ENCODE assay signal across 31 cellular contexts in the genomic region with DNA sequence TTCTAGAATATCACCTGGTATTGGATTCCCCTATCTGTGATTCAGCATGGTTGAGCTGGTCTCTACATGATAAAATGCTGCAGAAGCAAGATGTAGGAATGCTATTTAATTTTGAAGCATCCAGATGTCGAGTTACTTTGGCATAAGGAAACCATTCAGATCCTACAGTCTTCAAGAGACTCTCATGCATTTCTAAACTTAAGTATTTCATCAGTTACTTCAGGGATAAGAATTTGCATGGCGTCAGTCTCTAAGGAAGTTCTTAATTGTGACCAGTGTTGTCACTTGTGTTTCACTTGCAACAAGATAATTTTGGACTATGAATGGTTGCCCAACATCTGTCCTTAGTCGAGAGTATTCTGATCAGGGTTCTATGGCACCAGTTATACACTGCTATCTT.
"Had no signal": no experiment of that assay in that cellular context is flagged by ENCODE, and none has a peak within 500 bp of the region (broad histone marks: within the 10 kb centered on the region; RNA-seq: fewer than 3 reads in every experiment).

No MANE protein-coding gene starts in this region.

- H3K27ac Mint-ChIP-seq: activated CD4-positive, alpha-beta memory T cell treated with anti-CD3 and anti-CD28 coated beads, Interleukin-2, amount 10 ng/mL, durations not matched to agents 7 days and 5 days; activated CD4-positive, alpha-beta T cell treated with anti-CD3 and anti-CD28 coated beads, Interleukin-2, amount 10 ng/mL, durations not matched to agents 24 days and 14 days; activated T-cell treated with anti-CD3 and anti-CD28 coated beads, Interleukin-2, amount 50 U/mL, for 24 hours; activated T-helper 17 cell treated with anti-CD3 and anti-CD28 coated beads, Interleukin-2, amount 50 U/mL, for 72 hours; dendritic cell treated with granulocyte-macrophage colony-stimulating factor and Interleukin-4, amounts not matched to agents 40 ng/mL and 50 ng/mL, for 4 days; endodermal cell; memory B cell; naive thymus-derived CD4-positive, alpha-beta T cell; stimulated activated memory B cell treated with anti-CD40 and anti-IgM and Interleukin-4, amounts not matched to agents 10 μg/mL and 1 μg/mL and 100 μg/mL, for 72 hours; stimulated activated naive CD8-positive, alpha-beta T cell treated with anti-CD3 and anti-CD28 coated beads, Interleukin-15, amount 100 ng/mL, for 72 hours had no signal

- ATAC-seq: activated T-helper 17 cell treated with anti-CD3 and anti-CD28 coated beads, Interleukin-2, amount 50 U/mL, for 72 hours; heart right ventricle; naive thymus-derived CD4-positive, alpha-beta T cell; stimulated activated memory B cell treated with anti-CD40 and anti-IgM and Interleukin-4, amounts not matched to agents 10 μg/mL and 1 μg/mL and 100 μg/mL, for 72 hours; stimulated activated naive CD8-positive, alpha-beta T cell treated with anti-CD3 and anti-CD28 coated beads, Interleukin-15, amount 100 ng/mL, for 72 hours had no signal

- H3K4me1 Mint-ChIP-seq: activated CD4-positive, alpha-beta memory T cell treated with anti-CD3 and anti-CD28 coated beads, Interleukin-2, amount 10 ng/mL, durations not matched to agents 7 days and 5 days; activated CD4-positive, alpha-beta T cell treated with anti-CD3 and anti-CD28 coated beads, Interleukin-2, amount 10 ng/mL, durations not matched to agents 24 days and 14 days; activated T-helper 17 cell treated with anti-CD3 and anti-CD28 coated beads, Interleukin-2, amount 50 U/mL, for 72 hours; central memory CD8-positive, alpha-beta T cell; endodermal cell; naive thymus-derived CD4-positive, alpha-beta T cell; stimulated activated naive CD8-positive, alpha-beta T cell treated with anti-CD3 and anti-CD28 coated beads, Interleukin-15, amount 100 ng/mL, for 72 hours had no signal

- H3K36me3 ChIP-seq: brain microvascular endothelial cell, esophagus muscularis mucosa, heart right ventricle, ovary, sigmoid colon, upper lobe of left lung, vagina had no signal

- FAIRE-seq: astrocyte, small intestine, TTC549 had no signal

- H3K9me3 ChIP-seq: esophagus muscularis mucosa, heart right ventricle, ovary, psoas muscle, sigmoid colon, upper lobe of left lung, vagina had no signal

- H3K27me3 Mint-ChIP-seq: dendritic cell treated with granulocyte-macrophage colony-stimulating factor and Interleukin-4, amounts not matched to agents 40 ng/mL and 50 ng/mL, for 4 days; stimulated activated memory B cell treated with anti-CD40 and anti-IgM and Interleukin-4, amounts not matched to agents 10 μg/mL and 1 μg/mL and 100 μg/mL, for 72 hours had no signal

- H3K9me3 Mint-ChIP-seq: activated CD4-positive, alpha-beta memory T cell treated with anti-CD3 and anti-CD28 coated beads, Interleukin-2, amount 10 ng/mL, durations not matched to agents 7 days and 5 days; activated CD4-positive, alpha-beta T cell treated with anti-CD3 and anti-CD28 coated beads, Interleukin-2, amount 10 ng/mL, durations not matched to agents 24 days and 14 days; activated T-cell treated with anti-CD3 and anti-CD28 coated beads, Interleukin-2, amount 50 U/mL, for 24 hours; activated T-helper 17 cell treated with anti-CD3 and anti-CD28 coated beads, Interleukin-2, amount 50 U/mL, for 72 hours; central memory CD8-positive, alpha-beta T cell; dendritic cell treated with granulocyte-macrophage colony-stimulating factor and Interleukin-4, amounts not matched to agents 40 ng/mL and 50 ng/mL, for 4 days; endodermal cell; memory B cell; stimulated activated memory B cell treated with anti-CD40 and anti-IgM and Interleukin-4, amounts not matched to agents 10 μg/mL and 1 μg/mL and 100 μg/mL, for 72 hours; stimulated activated naive CD8-positive, alpha-beta T cell treated with anti-CD3 and anti-CD28 coated beads, Interleukin-15, amount 100 ng/mL, for 72 hours had no signal

- H3K4me3 Mint-ChIP-seq: activated CD4-positive, alpha-beta memory T cell treated with anti-CD3 and anti-CD28 coated beads, Interleukin-2, amount 10 ng/mL, durations not matched to agents 7 days and 5 days; activated CD4-positive, alpha-beta T cell treated with anti-CD3 and anti-CD28 coated beads, Interleukin-2, amount 10 ng/mL, durations not matched to agents 24 days and 14 days; activated T-cell treated with anti-CD3 and anti-CD28 coated beads, Interleukin-2, amount 50 U/mL, for 24 hours; activated T-helper 17 cell treated with anti-CD3 and anti-CD28 coated beads, Interleukin-2, amount 50 U/mL, for 72 hours; central memory CD8-positive, alpha-beta T cell; dendritic cell treated with granulocyte-macrophage colony-stimulating factor and Interleukin-4, amounts not matched to agents 40 ng/mL and 50 ng/mL, for 4 days; endodermal cell; memory B cell; naive thymus-derived CD4-positive, alpha-beta T cell; stimulated activated memory B cell treated with anti-CD40 and anti-IgM and Interleukin-4, amounts not matched to agents 10 μg/mL and 1 μg/mL and 100 μg/mL, for 72 hours; stimulated activated naive CD8-positive, alpha-beta T cell treated with anti-CD3 and anti-CD28 coated beads, Interleukin-15, amount 100 ng/mL, for 72 hours had no signal

- DNase-seq: activated CD4-positive, alpha-beta memory T cell treated with anti-CD3 and anti-CD28 coated beads, Interleukin-2, amount 10 ng/mL, durations not matched to agents 7 days and 5 days; activated CD4-positive, alpha-beta T cell treated with anti-CD3 and anti-CD28 coated beads, Interleukin-2, amount 10 ng/mL, durations not matched to agents 24 days and 14 days; activated CD8-positive, alpha-beta memory T cell treated with anti-CD3 and anti-CD28 coated beads, Interleukin-2, amount 50 U/mL, for 48 hours; activated gamma-delta T cell treated with Interleukin-2 at 50 U/mL for 16 hours; activated naive CD4-positive, alpha-beta T cell treated with anti-CD3 and anti-CD28 coated beads, Interleukin-2, amount 50 U/mL, for 16 hours; activated T-cell treated with anti-CD3 and anti-CD28 coated beads, Interleukin-2, amount 50 U/mL, for 24 hours; amniotic stem cell; brain microvascular endothelial cell; endodermal cell; foreskin melanocyte; heart right ventricle; midbrain; naive thymus-derived CD4-positive, alpha-beta T cell; ovary; psoas muscle; sigmoid colon; stimulated activated CD4-positive, alpha-beta T cell treated with anti-CD3 and anti-CD28 coated beads, Interleukin-4, amount 100 ng/mL, for 24 hours; stimulated activated naive CD8-positive, alpha-beta T cell treated with anti-CD3 and anti-CD28 coated beads, Interleukin-15, amount 100 ng/mL, for 72 hours; substantia nigra; upper lobe of left lung had no signal

- H3K36me3 Mint-ChIP-seq: memory B cell; stimulated activated memory B cell treated with anti-CD40 and anti-IgM and Interleukin-4, amounts not matched to agents 10 μg/mL and 1 μg/mL and 100 μg/mL, for 72 hours had no signal

- H3K27ac ChIP-seq: brain microvascular endothelial cell, esophagus muscularis mucosa, heart right ventricle, ovary, psoas muscle, sigmoid colon, upper lobe of left lung, vagina, VCaP had no signal

- H3K4me1 ChIP-seq: esophagus muscularis mucosa, psoas muscle, sigmoid colon, upper lobe of left lung, vagina had no signal

- H3K4me3 ChIP-seq: esophagus muscularis mucosa, heart right ventricle, ovary, psoas muscle, sigmoid colon, upper lobe of left lung, vagina had no signal
